8 cellular contexts compared by ENCODE assay signal in the genomic region with DNA sequence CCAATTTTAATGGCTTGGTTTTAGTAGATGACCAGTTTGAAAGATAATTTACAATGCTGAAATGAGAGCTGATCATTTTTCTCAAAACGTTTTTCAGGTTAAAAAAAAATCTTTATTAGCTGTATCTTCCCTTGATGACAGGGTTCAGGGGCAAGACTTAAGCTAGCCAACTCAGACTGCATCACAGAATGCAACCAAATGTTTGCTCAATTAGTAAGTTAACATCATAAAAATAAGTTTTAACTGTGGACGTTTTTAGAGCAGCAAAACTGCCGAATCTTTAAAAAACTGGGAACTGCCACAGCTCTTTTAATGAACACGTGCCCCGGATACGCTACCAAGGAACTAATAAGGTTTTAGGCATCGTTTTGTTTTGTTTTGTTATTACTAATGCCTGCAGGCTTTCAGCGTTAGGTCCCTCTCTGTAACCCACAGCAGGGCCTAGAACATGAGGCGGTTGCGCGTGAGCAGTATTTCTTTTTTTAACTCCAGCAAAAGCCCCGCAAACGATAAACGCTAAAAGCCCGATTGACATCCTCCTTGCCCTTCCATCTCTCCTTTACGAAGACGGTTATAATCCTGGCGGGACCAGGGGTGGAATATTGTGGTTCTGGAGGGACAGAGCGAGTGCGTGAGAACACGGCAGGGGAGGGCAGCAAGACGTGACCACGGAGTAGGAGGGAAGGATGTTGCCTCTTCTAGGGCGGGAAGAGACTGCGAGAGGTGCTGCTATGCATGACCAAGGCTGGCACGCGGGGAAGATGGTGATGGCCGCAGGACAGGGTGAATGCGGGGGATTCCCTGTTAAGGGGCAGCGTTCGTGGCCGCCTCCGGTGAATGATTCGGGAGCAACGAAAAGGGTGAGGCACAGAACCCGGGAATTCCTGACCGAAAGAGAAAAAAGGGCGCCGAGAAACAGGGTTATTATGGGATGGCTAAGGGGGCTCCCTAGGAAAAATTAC. TPM values are rescaled to one million over a fixed set of nuclear protein-coding genes. Genes with fewer than 3 reads are reported as not detected.
DNase-seq lines count a peak whose midpoint lies in the region; ATAC-seq and TF ChIP-seq lines count a peak whose summit lies in the region.

No MANE protein-coding gene starts in this region.

- no peaks in the 10 kb centered on the region for H3K9me3 ChIP-seq in CD4-positive, CD25-positive, alpha-beta regulatory T cell (ENCODE audit: control insufficient read depth in 2 of 2, low read length in 2 of 2)
- H3K9me3 ChIP-seq in H9 (ENCODE audit: control insufficient read depth, low read depth, low read length) (no peaks in the 10 kb centered on the region), liver (ENCODE audit: control insufficient read depth in 4 of 4, low read length in 3 of 4) (no peaks in the 10 kb centered on the region)

- TF ChIP-seq RAD21 in liver (IDR thresholded peaks at IDR 0.05), result no peak

- H2AFZ ChIP-seq in H9 (ENCODE audit: low read length), result no peak overlapping the region

- no CpG with 5 or more reads among the region's 39 CpGs for WGBS in H9 (ENCODE audit: extremely low coverage, insufficient read length, low lambda C conversion rate)
- under 1% methylated on average over 39 of the region's 39 CpGs for WGBS in liver

- H3K4ac ChIP-seq in H9 (ENCODE audit: low read depth, low read length), result peak overlapping the region; percentile 91; the same call in 1 of the 2 replicates

- no peak overlapping the region for H3T11ph ChIP-seq in H9 (ENCODE audit: low read length)

- H2BK12ac ChIP-seq in H9 (ENCODE audit: insufficient read length, low read depth, low read length), result peak overlapping the region; percentile 5

- peaks cover 11% of the 10 kb centered on the region for H3K23me2 ChIP-seq in H9 (ENCODE audit: insufficient read length, low read depth, low read length, poor library complexity, severe bottlenecking)

- H2BK120ac ChIP-seq in H9 (ENCODE audit: low read depth, low read length, poor library complexity, severe bottlenecking), result no peak overlapping the region

- no peaks in the 10 kb centered on the region for H3K36me3 ChIP-seq in CD4-positive, CD25-positive, alpha-beta regulatory T cell (ENCODE audit: control insufficient read depth, insufficient read depth, low read length)
- peaks cover 0 to 8% (median 6%) of the 10 kb centered on the region in 4 donors for H3K36me3 ChIP-seq in liver (ENCODE audit: control insufficient read depth in 4 of 4, insufficient read depth in 3 of 4, low read depth in 1 of 4, low read length in 3 of 4)

- peak overlapping the region; percentile 24 for H3K23ac ChIP-seq in H9 (ENCODE audit: insufficient read length, low read depth, low read length)

- H3K27me3 Mint-ChIP-seq in CD4-positive, CD25-positive, alpha-beta regulatory T cell, result no peaks in the 10 kb centered on the region
- H3K27me3 Mint-ChIP-seq in H9 (ENCODE audit: low read depth), result no peaks in the 10 kb centered on the region

- peak overlapping the region; percentile 94 to 99 (median 96) for H3K4me3 Mint-ChIP-seq in CD4-positive, CD25-positive, alpha-beta regulatory T cell
- peak overlapping the region; percentile 96 to 98 for H3K4me3 Mint-ChIP-seq in H9

- peak overlapping the region; percentile 79 for H4K91ac ChIP-seq in H9 (ENCODE audit: insufficient read length, low read depth, low read length)

- peak overlapping the region; percentile 64 for H3K56ac ChIP-seq in H9 (ENCODE audit: insufficient read length, low read depth, low read length)

- H2AK5ac ChIP-seq in H9 (ENCODE audit: insufficient read length, low read length), result no peak overlapping the region

- no peaks in the 10 kb centered on the region for H3K9me3 Mint-ChIP-seq in CD4-positive, CD25-positive, alpha-beta regulatory T cell
- peaks cover 0 to 8% of the 10 kb centered on the region in 2 experiments; a peak in 1 of 5 replicates for H3K9me3 Mint-ChIP-seq in H9

- H4K5ac ChIP-seq in H9 (ENCODE audit: insufficient read length, low read depth, low read length), result peak overlapping the region; percentile 41

- H3K4me2 ChIP-seq in H9 (ENCODE audit: insufficient read depth, insufficient read length, low read length), result peak overlapping the region; percentile 77

- ATAC-seq in CD4-positive, CD25-positive, alpha-beta regulatory T cell (ENCODE audit: low read depth in 2 of 2), result peak in 1 of 2 donors; percentile 18
- ATAC-seq in GM18520 (IDR thresholded peaks at IDR 0.05; ENCODE audit: unreplicated experiment), result no peak

- H3K79me1 ChIP-seq in H9 (ENCODE audit: insufficient read depth, low read depth, low read length, poor library complexity, severe bottlenecking), result peaks cover 4% of the 10 kb centered on the region

- peaks cover 23 to 58% (median 33%) of the 10 kb centered on the region in 4 donors for H3K4me1 Mint-ChIP-seq in CD4-positive, CD25-positive, alpha-beta regulatory T cell
- peaks cover 19 to 25% of the 10 kb centered on the region in 2 experiments for H3K4me1 Mint-ChIP-seq in H9

- H3K9ac ChIP-seq in H9 (ENCODE audit: extremely low read depth, insufficient read length, low read length), result peak overlapping the region; percentile 100
- peak overlapping the region; percentile 66 to 83 for H3K9ac ChIP-seq in liver (ENCODE audit: low read depth in 1 of 2, low read length in 2 of 2)

- H3K14ac ChIP-seq in H9 (ENCODE audit: insufficient read depth, low read length), result peak overlapping the region; percentile 91

- no peak overlapping the region for H2BK15ac ChIP-seq in H9 (ENCODE audit: low read depth, low read length)

- peak overlapping the region; percentile 99 to 100 (median 100) for H3K27ac Mint-ChIP-seq in CD4-positive, CD25-positive, alpha-beta regulatory T cell
- peak overlapping the region; percentile 100 for H3K27ac Mint-ChIP-seq in H9

- peak overlapping the region; percentile 26 for H4K8ac ChIP-seq in H9 (replicated peaks; ENCODE audit: insufficient read length, low read depth, low read length)

- TF ChIP-seq CTCF in H9 (conservative IDR thresholded peaks at IDR 0.05) (no peak), liver (IDR thresholded peaks at IDR 0.05; ENCODE audit: low read depth, low read length, missing input control) (no peak)

- peak; percentile 22 to 64 (median 38) for DNase-seq in CD4-positive, CD25-positive, alpha-beta regulatory T cell
- DNase-seq in H9, result no peak
- DNase-seq in NCI-H2171 treated with DMSO at 0.1 percent for 48 hours (lab: John Stamatoyannopoulos, UW), result peak; percentile 94
- peak; percentile 70 for DNase-seq in activated CD4-positive, alpha-beta T cell treated with anti-CD3 and anti-CD28 coated beads for 48 hours
- DNase-seq in stimulated activated CD4-positive, alpha-beta T cell treated with anti-CD3 and anti-CD28 coated beads, Interleukin-4, amount 100 ng/mL, for 48 hours (ENCODE audit: low read depth in 2 of 2), result peak; percentile 40 to 43

- no peaks in the 10 kb centered on the region for H3K27me3 ChIP-seq in CD4-positive, CD25-positive, alpha-beta regulatory T cell (ENCODE audit: control insufficient read depth, insufficient read depth, low read length)
- no peaks in the 10 kb centered on the region for H3K27me3 ChIP-seq in H9 (ENCODE audit: insufficient read depth, low read length)
- no peaks in the 10 kb centered on the region for H3K27me3 ChIP-seq in liver (ENCODE audit: control insufficient read depth in 4 of 4, insufficient read depth in 4 of 4, low read length in 3 of 4)

- peak overlapping the region; percentile 88 for H3K4me3 ChIP-seq in CD4-positive, CD25-positive, alpha-beta regulatory T cell (ENCODE audit: low read depth, low read length)
- peak overlapping the region; percentile 69 to 98 (median 73) for H3K4me3 ChIP-seq in liver (ENCODE audit: low read depth in 1 of 3, low read length in 3 of 3)

- peaks cover 42% of the 10 kb centered on the region for H3K4me1 ChIP-seq in CD4-positive, CD25-positive, alpha-beta regulatory T cell (ENCODE audit: control insufficient read depth, insufficient read depth, low read length, poor library complexity, severe bottlenecking)
- H3K4me1 ChIP-seq in H9 (ENCODE audit: insufficient read depth, low read length) (no peaks in the 10 kb centered on the region), liver (ENCODE audit: control insufficient read depth in 4 of 4, insufficient read depth in 4 of 4, low read length in 3 of 4) (peaks cover 0 to 23% (median 17%) of the 10 kb centered on the region in 4 donors)

- H4K20me1 ChIP-seq in H9 (ENCODE audit: control insufficient read depth, insufficient read depth, insufficient read length), result no peaks in the 10 kb centered on the region

- H3K18ac ChIP-seq in H9 (ENCODE audit: insufficient read length, low read depth, low read length), result peak overlapping the region; percentile 94

- peak overlapping the region; percentile 94 for H3K27ac ChIP-seq in CD4-positive, CD25-positive, alpha-beta regulatory T cell (ENCODE audit: insufficient read depth, low read length, poor library complexity, severe bottlenecking)
- peak overlapping the region; percentile 87 for H3K27ac ChIP-seq in H9 (ENCODE audit: insufficient read length, low read depth, low read length)
- peak overlapping the region; percentile 95 for H3K27ac ChIP-seq in cingulate gyrus (ENCODE audit: low read depth, low read length)
- H3K27ac ChIP-seq in liver (ENCODE audit: low read depth in 1 of 2, low read length in 2 of 2), result peak overlapping the region; percentile 68 to 87

- H3K36me3 Mint-ChIP-seq in CD4-positive, CD25-positive, alpha-beta regulatory T cell, result peaks cover 9% of the 10 kb centered on the region
- peaks cover 16 to 51% (median 34%) of the 10 kb centered on the region in 3 experiments; a peak in 6 of 7 replicates for H3K36me3 Mint-ChIP-seq in H9 (ENCODE audit: insufficient read depth in 1 of 3, low read depth in 3 of 3)

- H2BK20ac ChIP-seq in H9 (ENCODE audit: low read depth, low read length, poor library complexity, severe bottlenecking), result no peak overlapping the region

- peaks cover 30% of the 10 kb centered on the region; the same call in 1 of the 2 replicates for H3K79me2 ChIP-seq in H9 (ENCODE audit: insufficient read depth, low read length)

- H2BK5ac ChIP-seq in H9 (ENCODE audit: insufficient read length, low read length), result peak overlapping the region; percentile 6

TF ChIP-seq in liver, 16 proteins besides CTCF, POLR2A, EP300 and RAD21 (continues in another document):
- TF ChIP-seq HNF4A (conservative IDR thresholded peaks at IDR 0.05), result no peak
- no peak for TF ChIP-seq NR2F2 (IDR thresholded peaks at IDR 0.05)
- TF ChIP-seq EGR1 (IDR thresholded peaks at IDR 0.05; ENCODE audit: low read depth in 2 of 2), result no peak

RNA-seq across cellular contexts. Expression of a gene that starts 0.7 kb away (rescaled TPM):
- 49.7 TPM for total RNA-seq in CD4-positive, CD25-positive, alpha-beta regulatory T cell
- 10 to 100 TPM; 58.8 to 65.5 (median 63.7) TPM for polyA plus RNA-seq in CD4-positive, CD25-positive, alpha-beta regulatory T cell
- total RNA-seq in H9 (2021) (210 and 215 TPM in 2 replicates), liver (10 to 100 TPM; 27.9 to 51.6 TPM)
- polyA plus RNA-seq in liver, result 10 to 100 TPM; 18.6 to 19.8 TPM
